In the genomic region with DNA sequence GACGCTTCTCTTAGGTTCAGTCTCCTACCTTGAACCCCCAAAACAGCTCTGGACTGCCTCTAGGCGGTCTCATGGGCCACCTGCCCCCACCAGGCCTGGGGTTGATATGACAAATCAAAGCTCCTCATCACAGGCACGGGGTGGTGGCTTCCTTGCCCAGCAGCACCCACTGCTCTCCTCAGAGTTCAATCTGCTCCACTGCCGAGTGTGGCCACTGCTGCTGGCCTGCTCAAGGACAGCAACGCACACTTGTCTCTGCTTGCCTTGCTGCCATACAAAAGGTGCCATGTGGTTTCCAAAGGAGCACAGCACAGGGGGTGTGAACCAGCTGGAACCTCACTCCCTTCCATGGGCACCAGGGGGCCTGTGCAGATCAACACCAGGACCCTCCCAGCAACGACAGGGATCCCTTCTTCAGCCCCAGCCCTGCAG, we compare ENCODE assay signal across 8 cellular contexts. TPM values are rescaled to one million over a fixed set of nuclear protein-coding genes. Genes with fewer than 3 reads are reported as not detected.
DNase-seq lines count a peak whose midpoint lies in the region; ATAC-seq and TF ChIP-seq lines count a peak whose summit lies in the region.

No MANE protein-coding gene starts in this region.

- H3K4me3 ChIP-seq in Panc1 (ENCODE audit: low read depth in 2 of 2, low read length in 2 of 2), result no peak overlapping the region
- H3K4me3 ChIP-seq in fibroblast of the aortic adventitia (ENCODE audit: low read depth, low read length), result no peak overlapping the region
- no peak overlapping the region for H3K4me3 ChIP-seq in suprapubic skin

- H3K27me3 ChIP-seq in Panc1 (ENCODE audit: control insufficient read depth, insufficient read depth, low read length), result no peaks in the 10 kb centered on the region; the same call in 1 of the 2 replicates
- peaks cover 6% of the 10 kb centered on the region for H3K27me3 ChIP-seq in suprapubic skin

- intact Hi-C loops in Panc1 (cut with micrococcal nuclease; ENCODE audit: unreplicated experiment), result no loop called here

- POLR2A ChIA-PET in Panc1 (lab: Charles Lee), result interaction anchor here (0.7 kb wide), 1 partner anchor 185 kb away, joined by 3 read pairs; no protein-coding TSS in a partner anchor

- WGBS in suprapubic skin, result 38% methylated on average over 4 of the region's 6 CpGs

- TF ChIP-seq CTCF in Panc1 (IDR thresholded peaks at IDR 0.05) (no peak; the same call in 1 of the 2 replicates), fibroblast of the aortic adventitia (IDR thresholded peaks at IDR 0.05; ENCODE audit: insufficient read depth, low read length) (peak; percentile 21), suprapubic skin (IDR thresholded peaks at IDR 0.05) (no peak)

- peak; percentile 48; the same call in 1 of the 2 replicates for ATAC-seq in Panc1

- BruUV-seq in Panc1 (replicated peaks; lab: Mats Ljungman, UMichigan), result no TSS peak

- no peak for TF ChIP-seq POLR2A in suprapubic skin (IDR thresholded peaks at IDR 0.05)

- TF ChIP-seq EP300 in suprapubic skin (IDR thresholded peaks at IDR 0.05), result no peak

- H3K36me3 ChIP-seq in Panc1 (ENCODE audit: control insufficient read depth, insufficient read depth, low read length) (no peaks in the 10 kb centered on the region), suprapubic skin (no peaks in the 10 kb centered on the region)

- H3K9me3 ChIP-seq in Panc1 (ENCODE audit: control insufficient read depth, insufficient read depth, low read depth, low read length) (no peaks in the 10 kb centered on the region), suprapubic skin (no peaks in the 10 kb centered on the region)

- CTCF ChIA-PET in Panc1 (lab: Charles Lee), result interaction anchor here (0.8 to 1.7 kb wide), 6 partner anchors 23 to 211 kb away, joined by 3 to 9 read pairs (median 4); no protein-coding TSS in a partner anchor

- in situ Hi-C loops in Panc1 (cut with HindIII; ENCODE audit: low pct_unique_long_range_greater_than_20kb, low sequenced_read_pairs), result no loop called here

- H3K4me1 ChIP-seq in Panc1 (ENCODE audit: control insufficient read depth, insufficient read depth, low read length) (peaks cover 13% of the 10 kb centered on the region), suprapubic skin (peaks cover 49% of the 10 kb centered on the region)

- H3K27ac ChIP-seq in Panc1 (ENCODE audit: low read length) (no peak overlapping the region), suprapubic skin (peak overlapping the region; percentile 43)

- peak; percentile 15 for DNase-seq in DMS53 (lab: John Stamatoyannopoulos, UW)
- no peak for DNase-seq in DMS53 treated with DMSO at 0.1 percent for 48 hours (lab: John Stamatoyannopoulos, UW; ENCODE audit: unreplicated experiment)
- DNase-seq in Panc1 (ENCODE audit: low read depth, low spot score), result no peak
- no peak for DNase-seq in fibroblast of the aortic adventitia (ENCODE audit: low read depth)
- no peak for DNase-seq in suprapubic skin (ENCODE audit: low spot score in 2 of 2)
- no peak for DNase-seq in cerebellar nuclear complex (lab: John Stamatoyannopoulos, UW)
- no peak for DNase-seq in HK-2 (ENCODE audit: unreplicated experiment)
- no peak for DNase-seq in middle frontal gyrus (ENCODE audit: extremely low spot score, low spot score)

RNA-seq across cellular contexts. Expression of a gene that starts 10.2 kb away (rescaled TPM):
- total RNA-seq in Panc1 (2021; ENCODE audit: unreplicated experiment) (not detected), fibroblast of the aortic adventitia (ENCODE audit: low replicate concordance) (not detected in 2 replicates), suprapubic skin (not detected)
- polyA plus RNA-seq in Panc1 (2012; ENCODE audit: insufficient read length), result not detected

RNA-seq across cellular contexts. Expression of a gene that starts 18.9 kb away (rescaled TPM):
- 0.67 TPM for total RNA-seq in Panc1 (2021; ENCODE audit: unreplicated experiment)
- 0.85 TPM for polyA plus RNA-seq in Panc1 (2012; ENCODE audit: insufficient read length)
- 1.7 and 1.9 TPM in 2 replicates for total RNA-seq in fibroblast of the aortic adventitia (ENCODE audit: low replicate concordance)
- total RNA-seq in suprapubic skin, result 1 to 10 TPM; 4.8 to 9.7 (median 6.7) TPM

RNA-seq across cellular contexts. Expression of a gene that starts 28.3 kb away (rescaled TPM):
- total RNA-seq in Panc1 (2021; ENCODE audit: unreplicated experiment) (1.7 TPM), fibroblast of the aortic adventitia (ENCODE audit: low replicate concordance) (2.1 and 3.8 TPM in 2 replicates), suprapubic skin (10 to 100 TPM in 1 of 4 donors, 1 to 10 TPM in 3; 2.3 to 21.4 (median 5.6) TPM)
- 0.69 TPM for polyA plus RNA-seq in Panc1 (2012; ENCODE audit: insufficient read length)

RNA-seq across cellular contexts. Expression of a gene that starts 41.5 kb away (rescaled TPM):
- total RNA-seq in Panc1 (2021; ENCODE audit: unreplicated experiment) (0.51 TPM), fibroblast of the aortic adventitia (ENCODE audit: low replicate concordance) (not detected in 2 replicates), suprapubic skin (under 1 TPM in 1 of 4 donors, not detected in 3; 0.60 TPM)
- polyA plus RNA-seq in Panc1 (2012; ENCODE audit: insufficient read length), result 0.40 TPM

RNA-seq across cellular contexts. Expression of a gene that starts 46.9 kb away (rescaled TPM):
- total RNA-seq in Panc1 (2021; ENCODE audit: unreplicated experiment) (19.7 TPM), fibroblast of the aortic adventitia (ENCODE audit: low replicate concordance) (15.7 and 41.9 TPM in 2 replicates), suprapubic skin (10 to 100 TPM; 18.1 to 46.3 (median 22.0) TPM)
- polyA plus RNA-seq in Panc1 (2012; ENCODE audit: insufficient read length), result 15.4 TPM
